ENCODE assay signal across 13 cellular contexts in the genomic region with DNA sequence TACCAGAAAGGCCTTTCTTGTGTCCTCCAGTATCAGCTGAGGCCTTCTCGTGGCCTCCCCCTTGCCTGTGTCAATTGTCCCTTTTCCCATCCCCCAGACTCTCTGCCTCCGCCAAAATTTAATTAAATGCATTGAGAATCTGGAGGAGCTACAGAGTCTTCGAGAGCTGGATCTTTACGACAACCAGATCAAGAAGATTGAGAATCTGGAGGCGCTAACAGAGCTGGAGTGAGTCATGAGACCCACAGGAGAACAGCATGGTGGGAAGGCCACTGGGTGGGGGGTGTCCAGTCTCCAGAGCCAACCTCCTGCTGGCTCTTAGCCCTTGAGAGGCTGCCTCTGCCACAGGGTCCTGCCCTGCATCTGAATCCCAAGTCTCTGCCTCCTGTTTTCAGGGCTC. TPM values are rescaled to one million over a fixed set of nuclear protein-coding genes. Genes with fewer than 3 reads are reported as not detected.
DNase-seq lines count a peak whose midpoint lies in the region; ATAC-seq lines count a peak whose summit lies in the region.
"Had no signal": no experiment of that assay in that cellular context is flagged by ENCODE, and none has a peak within 500 bp of the region (broad histone marks: within the 10 kb centered on the region; RNA-seq: fewer than 3 reads in every experiment).

No MANE protein-coding gene starts in this region.

- no peak overlapping the region for H3K4me3 Mint-ChIP-seq in activated naive CD4-positive, alpha-beta T cell treated with anti-CD3 and anti-CD28 coated beads for 36 hours
- H3K4me3 Mint-ChIP-seq: B cell; CD4-positive, alpha-beta memory T cell had no signal

- CTCF ChIA-PET in activated naive CD4-positive, alpha-beta T cell treated with anti-CD3 and anti-CD28 coated beads for 36 hours (lab: Charles Lee): no interaction called here

- H3K36me3 Mint-ChIP-seq in activated naive CD4-positive, alpha-beta T cell treated with anti-CD3 and anti-CD28 coated beads for 36 hours (ENCODE audit: low read depth): peaks cover 19% of the 10 kb centered on the region
- peaks cover 7% of the 10 kb centered on the region in 2 donors for H3K36me3 Mint-ChIP-seq in activated naive CD4-positive, alpha-beta T cell treated with anti-CD3 and anti-CD28 coated beads, Interleukin-2, amount 50 U/mL, for 72 hours

- peak overlapping the region; percentile 85 for H3K27ac ChIP-seq in caudate nucleus (ENCODE audit: low read depth, low read length)

- peak overlapping the region; percentile 36 for H3K27ac Mint-ChIP-seq in activated naive CD4-positive, alpha-beta T cell treated with anti-CD3 and anti-CD28 coated beads for 36 hours
- H3K27ac Mint-ChIP-seq in activated naive CD4-positive, alpha-beta T cell treated with anti-CD3 and anti-CD28 coated beads, Interleukin-2, amount 50 U/mL, for 72 hours: peak overlapping the region in 1 of 2 donors; percentile 77
- H3K27ac Mint-ChIP-seq: B cell had no signal

- intact Hi-C loops in activated naive CD4-positive, alpha-beta T cell treated with anti-CD3 and anti-CD28 coated beads for 36 hours (cut with micrococcal nuclease): no loop called here
- intact Hi-C loops in posterior vena cava (cut with DNase I): no loop called here

- H3K4me1 Mint-ChIP-seq in activated naive CD4-positive, alpha-beta T cell treated with anti-CD3 and anti-CD28 coated beads for 36 hours (ENCODE audit: low read depth): peaks cover 9% of the 10 kb centered on the region

- H3K27me3 Mint-ChIP-seq in activated naive CD4-positive, alpha-beta T cell treated with anti-CD3 and anti-CD28 coated beads for 36 hours (ENCODE audit: low read depth): no peaks in the 10 kb centered on the region
- H3K27me3 Mint-ChIP-seq: B cell; CD4-positive, alpha-beta memory T cell had no signal

- ATAC-seq in activated naive CD4-positive, alpha-beta T cell treated with anti-CD3 and anti-CD28 coated beads, Interleukin-2, amount 50 U/mL, for 72 hours: no peak
- no peak for ATAC-seq in HG02970 (IDR thresholded peaks at IDR 0.05; ENCODE audit: low FRiP score, unreplicated experiment)

- no peaks in the 10 kb centered on the region for H3K9me3 Mint-ChIP-seq in activated naive CD4-positive, alpha-beta T cell treated with anti-CD3 and anti-CD28 coated beads for 36 hours
- H3K9me3 Mint-ChIP-seq in activated naive CD4-positive, alpha-beta T cell treated with anti-CD3 and anti-CD28 coated beads, Interleukin-2, amount 50 U/mL, for 72 hours: no peaks in the 10 kb centered on the region
- H3K9me3 Mint-ChIP-seq: CD4-positive, alpha-beta memory T cell had no signal

- no peak for DNase-seq in activated naive CD4-positive, alpha-beta T cell treated with anti-CD3 and anti-CD28 coated beads for 36 hours
- no peak for DNase-seq in activated naive CD4-positive, alpha-beta T cell treated with anti-CD3 and anti-CD28 coated beads, Interleukin-2, amount 50 U/mL, for 72 hours (ENCODE audit: low spot score in 2 of 2)
- DNase-seq in caudate nucleus (lab: John Stamatoyannopoulos, UW): peak in 10 of 61 donors; percentile 7 to 67 (median 26)
- DNase-seq in posterior vena cava (ENCODE audit: low spot score): peak; percentile 22
- no peak for DNase-seq in NCI-H526 treated with DMSO at 0.1 percent for 48 hours (lab: John Stamatoyannopoulos, UW)
- DNase-seq in DMS153 treated with DMSO at 0.1 percent for 48 hours (lab: John Stamatoyannopoulos, UW; ENCODE audit: unreplicated experiment): no peak
- DNase-seq: ACHN; C1 segment of cervical spinal cord; CD4-positive, alpha-beta memory T cell; DMS79 treated with DMSO at 0.1 percent for 48 hours; EL had no signal

RNA-seq across cellular contexts. Expression of a gene that starts 8.8 kb away (rescaled TPM):
- 10 to 100 TPM; 91.2 to 93.8 TPM for total RNA-seq in activated naive CD4-positive, alpha-beta T cell treated with anti-CD3 and anti-CD28 coated beads for 36 hours
- total RNA-seq in activated naive CD4-positive, alpha-beta T cell treated with anti-CD3 and anti-CD28 coated beads, Interleukin-2, amount 50 U/mL, for 72 hours: 10 to 100 TPM; 81.6 to 98.9 TPM
- total RNA-seq in posterior vena cava: 10 to 100 TPM; 49.3 to 53.0 TPM

RNA-seq across cellular contexts. Expression of a gene that starts 9.8 kb away (rescaled TPM):
- 10 to 100 TPM; 71.5 to 72.0 TPM for total RNA-seq in activated naive CD4-positive, alpha-beta T cell treated with anti-CD3 and anti-CD28 coated beads for 36 hours
- 10 to 100 TPM; 67.6 to 95.3 TPM for total RNA-seq in activated naive CD4-positive, alpha-beta T cell treated with anti-CD3 and anti-CD28 coated beads, Interleukin-2, amount 50 U/mL, for 72 hours
- total RNA-seq in posterior vena cava: 1 to 10 TPM; 2.3 to 4.4 TPM

RNA-seq across cellular contexts. Expression of a gene that starts 29.4 kb away (rescaled TPM):
- total RNA-seq in activated naive CD4-positive, alpha-beta T cell treated with anti-CD3 and anti-CD28 coated beads for 36 hours: under 1 TPM; 0.57 TPM
- total RNA-seq in activated naive CD4-positive, alpha-beta T cell treated with anti-CD3 and anti-CD28 coated beads, Interleukin-2, amount 50 U/mL, for 72 hours: 1 to 10 TPM in 1 of 2 donors, under 1 TPM in 1; 0.27 to 5.3 TPM
- under 1 TPM; 0.32 to 0.95 TPM for total RNA-seq in posterior vena cava

RNA-seq across cellular contexts. Expression of a gene that starts 57.0 kb away (rescaled TPM):
- 10 to 100 TPM; 35.0 to 38.6 TPM for total RNA-seq in activated naive CD4-positive, alpha-beta T cell treated with anti-CD3 and anti-CD28 coated beads for 36 hours
- 10 to 100 TPM; 37.8 to 47.1 TPM for total RNA-seq in activated naive CD4-positive, alpha-beta T cell treated with anti-CD3 and anti-CD28 coated beads, Interleukin-2, amount 50 U/mL, for 72 hours
- 10 to 100 TPM; 17.1 to 17.8 TPM for total RNA-seq in posterior vena cava

Comparison
In these comparisons a context has a peak if more than half of its experiments do, and no peak if none do; other contexts are left out.
1. RNA of a gene that starts 9.8 kb away (total RNA-seq): 67.6 to 95.3 TPM in activated naive CD4-positive, alpha-beta T cell treated with anti-CD3 and anti-CD28 coated beads, Interleukin-2, amount 50 U/mL, for 72 hours and 71.5 to 72.0 TPM in activated naive CD4-positive, alpha-beta T cell treated with anti-CD3 and anti-CD28 coated beads for 36 hours; 2.3 to 4.4 TPM in posterior vena cava; every median in the first group is over 10 times any median in the second.